ENCODE assay signal across 12 cellular contexts in the genomic region with DNA sequence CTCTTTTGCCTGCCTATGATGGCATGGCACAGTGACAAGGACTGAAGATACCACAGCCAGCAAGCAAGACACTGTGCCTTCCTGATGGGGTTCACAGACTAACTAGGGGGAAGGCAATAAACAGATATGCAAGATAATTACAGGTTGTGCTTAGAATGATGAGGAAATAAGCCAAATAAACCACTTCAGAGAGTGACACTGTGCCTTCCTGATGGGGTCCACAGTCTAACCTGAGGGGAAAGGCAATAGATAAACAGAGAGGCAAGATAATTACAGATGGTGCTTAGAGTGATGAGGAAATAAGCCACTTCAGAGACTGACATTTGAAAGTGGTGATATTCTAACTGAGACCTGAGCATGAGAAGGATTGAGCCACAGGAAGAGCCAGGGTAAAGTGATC.
"Had no signal": no experiment of that assay in that cellular context is flagged by ENCODE, and none has a peak within 500 bp of the region (broad histone marks: within the 10 kb centered on the region; RNA-seq: fewer than 3 reads in every experiment).

No MANE protein-coding gene starts in this region.

- H3K27ac ChIP-seq: epithelial cell of prostate, gastrocnemius medialis, lower lobe of right lung, neutrophil, pancreas, skin epidermis, spleen, transverse colon, upper lobe of right lung, uterus had no signal

- H3K9me3 ChIP-seq: gastrocnemius medialis, lower lobe of right lung, neutrophil, pancreas, transverse colon, upper lobe of right lung, uterus had no signal

- H3K36me3 ChIP-seq: gastrocnemius medialis, lower lobe of right lung, neutrophil, pancreas, spleen, transverse colon, upper lobe of right lung, uterus had no signal

- H3K27me3 ChIP-seq: upper lobe of right lung had no signal

- H3K4me3 ChIP-seq: gastrocnemius medialis, lower lobe of right lung, pancreas, skin epidermis, transverse colon, upper lobe of right lung, uterus had no signal

- H3K4me1 ChIP-seq: gastrocnemius medialis, lower lobe of right lung, pancreas, upper lobe of right lung, uterus had no signal

- DNase-seq: natural killer cell; stimulated activated naive B cell treated with anti-CD40 and anti-IgM and Interleukin-4, amounts not matched to agents 10 μg/mL and 1 μg/mL and 100 μg/mL, for 72 hours had no signal
